In genomic region chr20:34907616-34908469, GRCh38 we compare ENCODE assay signal across 8 cellular contexts. TPM values are rescaled to one million over a fixed set of nuclear protein-coding genes. Genes with fewer than 3 reads are reported as not detected.
DNase-seq lines count a peak whose midpoint lies in the region; ATAC-seq and TF ChIP-seq lines count a peak whose summit lies in the region.

No MANE protein-coding gene starts in this region.

- H3K4me2 ChIP-seq in neural progenitor cell (no peak overlapping the region), Karpas-422 (ENCODE audit: low read depth, low read length, poor library complexity, severe bottlenecking) (no peak overlapping the region)

- no peak for TF ChIP-seq POLR2A in esophagus muscularis mucosa (IDR thresholded peaks at IDR 0.05; ENCODE audit: low read depth)

- H3K4me1 ChIP-seq in esophagus muscularis mucosa (peaks cover 17 to 34% (median 19%) of the 10 kb centered on the region in 4 donors), neural progenitor cell (no peaks in the 10 kb centered on the region), Karpas-422 (ENCODE audit: low read length) (no peaks in the 10 kb centered on the region)

- no peaks in the 10 kb centered on the region for H3F3A ChIP-seq in neural progenitor cell (ENCODE audit: low read depth)

- H4K20me1 ChIP-seq in neural progenitor cell (ENCODE audit: low read depth), result no peaks in the 10 kb centered on the region
- H4K20me1 ChIP-seq in Karpas-422 (ENCODE audit: insufficient read depth, low read depth, low read length), result no peaks in the 10 kb centered on the region

- 30% methylated on average over 7 of the region's 7 CpGs for WGBS in esophagus muscularis mucosa

- intact Hi-C loops in esophagus muscularis mucosa (cut with DNase I), result no loop called here

- ATAC-seq in GM18498 (IDR thresholded peaks at IDR 0.05; ENCODE audit: unreplicated experiment) (no peak), GM21825 (IDR thresholded peaks at IDR 0.05; ENCODE audit: unreplicated experiment) (no peak)

- no peaks in the 10 kb centered on the region for H3K79me2 ChIP-seq in neural progenitor cell (ENCODE audit: low read depth)
- H3K79me2 ChIP-seq in Karpas-422 (ENCODE audit: low read length), result no peaks in the 10 kb centered on the region

- H3K9me3 Mint-ChIP-seq in neural progenitor cell, result no peaks in the 10 kb centered on the region

- H3K36me3 Mint-ChIP-seq in neural progenitor cell, result peaks cover 2% of the 10 kb centered on the region

- H3K36me3 ChIP-seq in esophagus muscularis mucosa (no peaks in the 10 kb centered on the region), neural progenitor cell (no peaks in the 10 kb centered on the region), Karpas-422 (ENCODE audit: insufficient read depth, low read length) (no peaks in the 10 kb centered on the region)

- H3K9ac ChIP-seq in neural progenitor cell, result no peak overlapping the region
- no peak overlapping the region for H3K9ac ChIP-seq in Karpas-422 (ENCODE audit: low read length)

- TF ChIP-seq CTCF in esophagus muscularis mucosa (IDR thresholded peaks at IDR 0.05) (no peak), neural progenitor cell (IDR thresholded peaks at IDR 0.05) (no peak)

- peak; percentile 4 for DNase-seq in NCI-H2107 (lab: John Stamatoyannopoulos, UW)
- no peak for DNase-seq in NCI-H2107 treated with DMSO at 0.1 percent for 48 hours (lab: John Stamatoyannopoulos, UW; ENCODE audit: unreplicated experiment)
- DNase-seq in SHP77 (lab: John Stamatoyannopoulos, UW), result peak; percentile 12 to 17
- no peak for DNase-seq in esophagus muscularis mucosa (ENCODE audit: extremely low spot score)
- peak; percentile 17 for DNase-seq in neural progenitor cell (ENCODE audit: low spot score)
- DNase-seq in Karpas-422, result no peak

- H2AFZ ChIP-seq in neural progenitor cell (replicated peaks) (no peak overlapping the region), Karpas-422 (ENCODE audit: low read length) (no peak overlapping the region)

- no peak overlapping the region for H3K4me3 Mint-ChIP-seq in neural progenitor cell

- H3K9me2 ChIP-seq in Karpas-422 (replicated peaks; ENCODE audit: insufficient read depth, low read length), result no peaks in the 10 kb centered on the region

- peaks cover 4% of the 10 kb centered on the region for H3K27me3 Mint-ChIP-seq in neural progenitor cell (ENCODE audit: insufficient read depth, low read depth)

- peak overlapping the region; percentile 65 for H3K27ac Mint-ChIP-seq in neural progenitor cell

- H3K27ac ChIP-seq in esophagus muscularis mucosa (replicated peaks in 1 of 4) (peak overlapping the region; percentile 48 to 74 (median 59)), neural progenitor cell (no peak overlapping the region), Karpas-422 (ENCODE audit: low read length) (no peak overlapping the region)

- H3K4me1 Mint-ChIP-seq in neural progenitor cell, result peaks cover 2% of the 10 kb centered on the region

- no peaks in the 10 kb centered on the region for H3K27me3 ChIP-seq in esophagus muscularis mucosa
- no peaks in the 10 kb centered on the region for H3K27me3 ChIP-seq in neural progenitor cell
- H3K27me3 ChIP-seq in Karpas-422 (ENCODE audit: low read length), result no peaks in the 10 kb centered on the region

- H3K9me3 ChIP-seq in esophagus muscularis mucosa, result no peaks in the 10 kb centered on the region
- H3K9me3 ChIP-seq in neural progenitor cell (ENCODE audit: low read depth), result no peaks in the 10 kb centered on the region
- no peaks in the 10 kb centered on the region for H3K9me3 ChIP-seq in Karpas-422 (ENCODE audit: low read length)

- H3K4me3 ChIP-seq in esophagus muscularis mucosa (no peak overlapping the region), neural progenitor cell (no peak overlapping the region), Karpas-422 (ENCODE audit: low read length) (no peak overlapping the region)

- TF ChIP-seq EP300 in esophagus muscularis mucosa (IDR thresholded peaks at IDR 0.05), result no peak

RNA-seq across cellular contexts. Expression of gene ACSS2, which starts 31.4 kb away (rescaled TPM):
- total RNA-seq in esophagus muscularis mucosa (10 to 100 TPM; 34.8 to 90.7 (median 62.8) TPM), neural progenitor cell (ENCODE audit: low replicate concordance) (25.0 and 30.8 TPM in 2 replicates)
- total RNA-seq in Karpas-422 (2014; rRNA removed; shearing (Covaris generic); ENCODE audit: low replicate concordance), result 0.79 and 6.5 TPM in 2 replicates

RNA-seq across cellular contexts. Expression of gene GGT7, which starts 35.2 kb away (rescaled TPM):
- total RNA-seq in esophagus muscularis mucosa (10 to 100 TPM in 1 of 4 donors, 1 to 10 TPM in 3; 7.6 to 11.9 (median 9.4) TPM), neural progenitor cell (ENCODE audit: low replicate concordance) (9.1 and 22.3 TPM in 2 replicates)
- total RNA-seq in Karpas-422 (2014; rRNA removed; shearing (Covaris generic); ENCODE audit: low replicate concordance), result not detected in 2 replicates

RNA-seq across cellular contexts. Expression of gene GSS, which starts 47.8 kb away (rescaled TPM):
- 10 to 100 TPM; 27.7 to 36.1 (median 28.5) TPM for total RNA-seq in esophagus muscularis mucosa
- 63.9 and 96.4 TPM in 2 replicates for total RNA-seq in neural progenitor cell (ENCODE audit: low replicate concordance)
- total RNA-seq in Karpas-422 (2014; rRNA removed; shearing (Covaris generic); ENCODE audit: low replicate concordance), result 24.7 and 36.9 TPM in 2 replicates

RNA-seq across cellular contexts. Expression of gene MYH7B, which starts 47.8 kb away (rescaled TPM):
- total RNA-seq in esophagus muscularis mucosa, result under 1 TPM; 0.17 to 0.84 (median 0.37) TPM
- 0.03 TPM in 1 of 2 replicates, not detected in the other for total RNA-seq in neural progenitor cell (ENCODE audit: low replicate concordance)
- total RNA-seq in Karpas-422 (2014; rRNA removed; shearing (Covaris generic); ENCODE audit: low replicate concordance), result 0.07 TPM in 1 of 2 replicates, not detected in the other

Comparison
In these comparisons a context has a peak if more than half of its experiments do, and no peak if none do; other contexts are left out.
1. DNase-seq: peak in NCI-H2107 (single experiment), SHP77 (2 of 2) and neural progenitor cell (single experiment); none in NCI-H2107 treated with DMSO at 0.1 percent for 48 hours (single experiment), esophagus muscularis mucosa (single experiment) and Karpas-422 (single experiment).
2. H3K27ac ChIP-seq: peak in esophagus muscularis mucosa (4 of 4); none in neural progenitor cell (single experiment) and Karpas-422 (single experiment).